Comparison of ENCODE assay signal across 17 cellular contexts in genomic region chr7:18583305-18583704, GRCh38.
DNase-seq lines count a peak whose midpoint lies in the region; ATAC-seq and TF ChIP-seq lines count a peak whose summit lies in the region.
"Had no signal": no experiment of that assay in that cellular context is flagged by ENCODE, and none has a peak within 500 bp of the region (broad histone marks: within the 10 kb centered on the region; RNA-seq: fewer than 3 reads in every experiment).

No MANE protein-coding gene starts in this region.

- no peaks in the 10 kb centered on the region for H3K9me3 ChIP-seq in SK-N-MC (ENCODE audit: low read depth, low read length)
- H3K9me3 ChIP-seq: lower lobe of right lung, SJCRH30, stomach had no signal

- no peak overlapping the region for H3K9ac ChIP-seq in SK-N-MC (ENCODE audit: insufficient read length)

- no peak overlapping the region for H3K27ac Mint-ChIP-seq in activated naive CD8-positive, alpha-beta T cell treated with anti-CD3 and anti-CD28 coated beads, Interleukin-2, amount 50 U/mL, for 24 hours

- peaks cover 6% of the 10 kb centered on the region; the same call in 1 of the 2 replicates for H3K36me3 ChIP-seq in SK-N-MC (ENCODE audit: insufficient read depth, low read length)
- H3K36me3 ChIP-seq: lower lobe of right lung, SJCRH30, stomach had no signal

- TF ChIP-seq CTCF in fibroblast of pulmonary artery (IDR thresholded peaks at IDR 0.05; ENCODE audit: low read length, missing control alignments), result no peak

- H3K27me3 Mint-ChIP-seq in activated naive CD8-positive, alpha-beta T cell treated with anti-CD3 and anti-CD28 coated beads, Interleukin-2, amount 50 U/mL, for 24 hours, result no peaks in the 10 kb centered on the region

- no peaks in the 10 kb centered on the region for H3K4me1 Mint-ChIP-seq in activated naive CD8-positive, alpha-beta T cell treated with anti-CD3 and anti-CD28 coated beads, Interleukin-2, amount 50 U/mL, for 24 hours

- peak; percentile 29 for DNase-seq in DMS53 (lab: John Stamatoyannopoulos, UW)
- DNase-seq in DMS53 treated with DMSO at 0.1 percent for 48 hours (lab: John Stamatoyannopoulos, UW; ENCODE audit: unreplicated experiment), result no peak
- no peak for DNase-seq in SK-N-MC (ENCODE audit: low read depth, low spot score)
- DNase-seq in fibroblast of pulmonary artery (ENCODE audit: low read depth), result peak; percentile 46
- DNase-seq in skeletal muscle cell (ENCODE audit: low read depth), result peak; percentile 13
- no peak for DNase-seq in foreskin melanocyte
- no peak for DNase-seq in activated naive CD8-positive, alpha-beta T cell treated with anti-CD3 and anti-CD28 coated beads, Interleukin-2, amount 50 U/mL, for 24 hours
- no peak for DNase-seq in middle frontal gyrus (ENCODE audit: extremely low spot score, low spot score)
- DNase-seq: activated effector memory CD4-positive, alpha-beta T cell treated with Interleukin-2 at 50 U/mL for 16 hours; hypothalamus; lower lobe of right lung; MM.1S; NCI-H774; small intestine; stomach had no signal

- no peaks in the 10 kb centered on the region for H3K9me3 Mint-ChIP-seq in activated naive CD8-positive, alpha-beta T cell treated with anti-CD3 and anti-CD28 coated beads, Interleukin-2, amount 50 U/mL, for 24 hours

- no peaks in the 10 kb centered on the region for H3K36me3 Mint-ChIP-seq in activated naive CD8-positive, alpha-beta T cell treated with anti-CD3 and anti-CD28 coated beads, Interleukin-2, amount 50 U/mL, for 24 hours (ENCODE audit: low read depth)

- H3K4me3 ChIP-seq in SK-N-MC (no peak overlapping the region), fibroblast of pulmonary artery (replicated peaks; ENCODE audit: low read depth, low read length) (no peak overlapping the region), skeletal muscle cell (ENCODE audit: low read depth, low read length) (no peak overlapping the region)
- H3K4me3 ChIP-seq: lower lobe of right lung, SJCRH30, stomach had no signal

- peak overlapping the region; percentile 39; the same call in 1 of the 2 replicates for H3K27ac ChIP-seq in SK-N-MC
- H3K27ac ChIP-seq: 22Rv1, lower lobe of right lung, SJCRH30, stomach had no signal

- H3K4me3 Mint-ChIP-seq in activated naive CD8-positive, alpha-beta T cell treated with anti-CD3 and anti-CD28 coated beads, Interleukin-2, amount 50 U/mL, for 24 hours, result no peak overlapping the region

- ATAC-seq in activated naive CD8-positive, alpha-beta T cell treated with anti-CD3 and anti-CD28 coated beads, Interleukin-2, amount 50 U/mL, for 24 hours, result no peak
- ATAC-seq: lower lobe of right lung had no signal

Comparison
In these comparisons a context has a peak if more than half of its experiments do, and no peak if none do; other contexts are left out.
1. DNase-seq: peak in DMS53 (single experiment), fibroblast of pulmonary artery (single experiment) and skeletal muscle cell (single experiment); none in DMS53 treated with DMSO at 0.1 percent for 48 hours (single experiment), SK-N-MC (single experiment), foreskin melanocyte (single experiment), activated naive CD8-positive, alpha-beta T cell treated with anti-CD3 and anti-CD28 coated beads, Interleukin-2, amount 50 U/mL, for 24 hours (single experiment) and middle frontal gyrus (single experiment).